9 cellular contexts compared by ENCODE assay signal in the genomic region with DNA sequence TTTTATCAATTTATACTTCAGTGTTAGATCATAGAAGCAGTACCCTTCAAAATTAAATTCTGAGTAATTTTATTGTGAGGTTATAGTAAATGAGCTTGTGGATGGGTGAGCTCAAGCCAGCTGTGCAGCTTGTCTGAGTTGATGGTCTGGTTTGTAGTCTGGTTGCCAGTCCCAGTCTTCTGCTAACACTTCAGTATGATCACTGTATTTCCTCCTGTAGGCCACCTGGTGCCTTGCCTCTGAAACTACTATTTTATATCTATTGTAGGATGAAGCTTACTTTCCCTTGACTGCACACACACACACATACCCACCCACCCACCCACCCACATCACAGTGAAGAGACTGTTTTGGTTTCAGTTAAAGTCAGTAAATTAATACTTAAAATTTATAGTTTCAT.
DNase-seq lines count a peak whose midpoint lies in the region; ATAC-seq and TF ChIP-seq lines count a peak whose summit lies in the region.
"Had no signal": no experiment of that assay in that cellular context is flagged by ENCODE, and none has a peak within 500 bp of the region (broad histone marks: within the 10 kb centered on the region; RNA-seq: fewer than 3 reads in every experiment).

No MANE protein-coding gene starts in this region.

- H3K27me3 ChIP-seq in GM23338 (ENCODE audit: insufficient read depth) (no peaks in the 10 kb centered on the region), tibial nerve (no peaks in the 10 kb centered on the region)
- H3K27me3 ChIP-seq: body of pancreas had no signal

- peaks cover 71% of the 10 kb centered on the region for H3K79me2 ChIP-seq in GM23338 (replicated peaks; ENCODE audit: insufficient read depth)

- H3K9me3 Mint-ChIP-seq in GM23338, result no peaks in the 10 kb centered on the region

- TF ChIP-seq CTCF in GM23338 (conservative IDR thresholded peaks at IDR 0.05; ENCODE audit: low read depth in 2 of 2), result no peak
- peak; percentile 9 for TF ChIP-seq CTCF in astrocyte of the spinal cord (IDR thresholded peaks at IDR 0.05; ENCODE audit: low read depth, low read length)
- TF ChIP-seq CTCF in tibial nerve (IDR thresholded peaks at IDR 0.05), result no peak

- no peak overlapping the region for H3K4me3 Mint-ChIP-seq in GM23338

- DNase-seq in DMS53 (lab: John Stamatoyannopoulos, UW) (peak; percentile 69), GM23338 (ENCODE audit: low spot score) (peak; percentile 38), NCI-H69 (lab: John Stamatoyannopoulos, UW) (peak; percentile 49), astrocyte of the spinal cord (ENCODE audit: low read depth, low spot score) (peak; percentile 36), renal cortical epithelial cell (ENCODE audit: low read depth) (peak; percentile 29), tibial nerve (ENCODE audit: low spot score in 2 of 2) (no peak), NCI-H1417 (lab: John Stamatoyannopoulos, UW) (no peak)

- no peak overlapping the region for H3K27ac Mint-ChIP-seq in GM23338

- TF ChIP-seq POLR2A in tibial nerve (IDR thresholded peaks at IDR 0.05), result no peak

- H4K20me1 ChIP-seq in GM23338 (replicated peaks; ENCODE audit: insufficient read depth), result no peaks in the 10 kb centered on the region

- no peak for TF ChIP-seq EP300 in tibial nerve (IDR thresholded peaks at IDR 0.05)

- no peaks in the 10 kb centered on the region for H3K9me3 ChIP-seq in tibial nerve
- H3K9me3 ChIP-seq: body of pancreas had no signal

- ATAC-seq in GM23338 (peak; percentile 46), GM19397 (IDR thresholded peaks at IDR 0.05; ENCODE audit: unreplicated experiment) (no peak)
- ATAC-seq: body of pancreas had no signal

- H3K9me2 ChIP-seq in GM23338 (ENCODE audit: insufficient read depth), result no peaks in the 10 kb centered on the region

- H3F3A ChIP-seq in GM23338 (replicated peaks; ENCODE audit: low read depth), result no peaks in the 10 kb centered on the region

- no peak overlapping the region for H3K4me2 ChIP-seq in GM23338

- peaks cover 22% of the 10 kb centered on the region for H3K4me1 Mint-ChIP-seq in GM23338

- peaks cover 9% of the 10 kb centered on the region for H3K36me3 Mint-ChIP-seq in GM23338 (ENCODE audit: low read depth)

- H3K27me3 Mint-ChIP-seq in GM23338 (ENCODE audit: insufficient read depth, low read depth, poor library complexity), result no peaks in the 10 kb centered on the region

- H3K4me1 ChIP-seq in GM23338 (ENCODE audit: insufficient read depth), result peaks cover 4% of the 10 kb centered on the region
- H3K4me1 ChIP-seq in tibial nerve, result peaks cover 0 to 45% (median 12%) of the 10 kb centered on the region in 4 donors

- in situ Hi-C loops in astrocyte of the spinal cord (cut with HindIII; ENCODE audit: low sequenced_read_pairs), result no loop called here

- H3K4me3 ChIP-seq in GM23338 (no peak overlapping the region), astrocyte of the spinal cord (ENCODE audit: low read depth, low read length) (no peak overlapping the region), tibial nerve (no peak overlapping the region)
- H3K4me3 ChIP-seq: body of pancreas had no signal

- H2AFZ ChIP-seq in GM23338, result no peak overlapping the region

- H3K27ac ChIP-seq in GM23338 (ENCODE audit: low read depth) (no peak overlapping the region), tibial nerve (no peak overlapping the region)
- H3K27ac ChIP-seq: body of pancreas had no signal

- no peaks in the 10 kb centered on the region for H3K36me3 ChIP-seq in GM23338 (ENCODE audit: insufficient read depth)
- no peaks in the 10 kb centered on the region for H3K36me3 ChIP-seq in tibial nerve

TF ChIP-seq in GM23338, 12 proteins besides CTCF, POLR2A, EP300 and RAD21 (continues in another document):
- TF ChIP-seq CREB1 (CRISPR knock-in tag; IDR thresholded peaks at IDR 0.05; ENCODE audit: low read depth), result no peak
- TF ChIP-seq ZNF331 (CRISPR knock-in tag; IDR thresholded peaks at IDR 0.05; ENCODE audit: low read depth), result no peak
- no peak for TF ChIP-seq ZNF114 (CRISPR knock-in tag; IDR thresholded peaks at IDR 0.05)
- no peak for TF ChIP-seq NANOG (IDR thresholded peaks at IDR 0.05; ENCODE audit: borderline replicate concordance)
- no peak for TF ChIP-seq STAT1 (IDR thresholded peaks at IDR 0.05; ENCODE audit: unreplicated experiment)
- TF ChIP-seq EZH2 (IDR thresholded peaks at IDR 0.05; ENCODE audit: low read depth, unreplicated experiment), result no peak
- TF ChIP-seq JUNB (IDR thresholded peaks at IDR 0.05; ENCODE audit: unreplicated experiment), result no peak
- no peak for TF ChIP-seq ZNF462 (CRISPR knock-in tag; IDR thresholded peaks at IDR 0.05)
- no peak for TF ChIP-seq POLR2AphosphoS5 (IDR thresholded peaks at IDR 0.05; ENCODE audit: low read depth)
- TF ChIP-seq, protein P1, sequence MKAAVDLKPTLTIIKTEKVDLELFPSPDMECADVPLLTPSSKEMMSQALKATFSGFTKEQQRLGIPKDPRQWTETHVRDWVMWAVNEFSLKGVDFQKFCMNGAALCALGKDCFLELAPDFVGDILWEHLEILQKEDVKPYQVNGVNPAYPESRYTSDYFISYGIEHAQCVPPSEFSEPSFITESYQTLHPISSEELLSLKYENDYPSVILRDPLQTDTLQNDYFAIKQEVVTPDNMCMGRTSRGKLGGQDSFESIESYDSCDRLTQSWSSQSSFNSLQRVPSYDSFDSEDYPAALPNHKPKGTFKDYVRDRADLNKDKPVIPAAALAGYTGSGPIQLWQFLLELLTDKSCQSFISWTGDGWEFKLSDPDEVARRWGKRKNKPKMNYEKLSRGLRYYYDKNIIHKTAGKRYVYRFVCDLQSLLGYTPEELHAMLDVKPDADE (IDR thresholded peaks at IDR 0.05), result no peak
- TF ChIP-seq EZH2phosphoT487 (IDR thresholded peaks at IDR 0.05; ENCODE audit: unreplicated experiment), result no peak

Comparison
In these comparisons a context has a peak if more than half of its experiments do, and no peak if none do; other contexts are left out.
1. DNase-seq: peak in DMS53 (single experiment), GM23338 (single experiment), NCI-H69 (single experiment), astrocyte of the spinal cord (single experiment) and renal cortical epithelial cell (single experiment); none in tibial nerve (0 of 2) and NCI-H1417 (0 of 3).